ENCODE assay signal across 12 cellular contexts in the genomic region with DNA sequence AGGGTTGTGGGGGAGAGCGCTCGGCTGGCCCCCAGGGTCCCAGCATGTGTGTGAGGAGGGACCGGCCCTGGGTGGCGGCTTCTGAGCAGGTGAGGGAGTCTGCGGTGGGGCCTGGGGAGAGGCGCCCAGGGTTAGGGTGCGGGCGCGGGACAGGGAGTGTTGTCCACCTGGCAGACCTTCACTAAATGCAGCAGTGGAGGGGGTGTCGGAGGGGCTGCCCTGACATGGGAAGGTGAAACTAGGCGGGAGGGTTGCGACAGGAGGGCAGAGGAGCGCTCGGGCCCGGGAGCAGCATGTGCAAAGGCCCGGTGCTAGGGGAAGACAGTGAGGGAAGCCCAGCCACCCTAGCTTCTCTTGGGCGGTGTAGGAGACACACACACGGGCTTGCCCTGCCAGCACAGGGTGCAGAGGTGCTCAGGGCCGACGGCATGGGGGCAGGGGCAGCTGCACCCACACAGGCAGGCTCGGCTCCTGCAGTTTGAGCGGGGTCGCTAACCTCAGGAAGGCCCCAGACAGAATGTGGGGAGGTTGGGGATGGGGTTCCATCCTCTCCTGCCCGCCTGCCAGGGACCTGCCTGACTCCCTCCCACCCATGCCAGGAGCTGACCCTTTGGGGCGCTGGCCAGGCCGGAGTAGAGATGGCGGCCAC. TPM values are rescaled to one million over a fixed set of nuclear protein-coding genes. Genes with fewer than 3 reads are reported as not detected.
A peak's percentile ranks its signal among the peaks of the same experiment; 100 is the strongest.
DNase-seq lines count a peak whose midpoint lies in the region; ATAC-seq, FAIRE-seq and TF ChIP-seq lines count a peak whose summit lies in the region.
"Had no signal": no experiment of that assay in that cellular context is flagged by ENCODE, and none has a peak within 500 bp of the region (broad histone marks: within the 10 kb centered on the region; RNA-seq: fewer than 3 reads in every experiment).

No MANE protein-coding gene starts in this region.

- H3K27ac Mint-ChIP-seq in neural crest cell (ENCODE audit: unreplicated experiment) = no peak overlapping the region
- no peak overlapping the region for H3K27ac Mint-ChIP-seq in T-helper 2 cell treated with Interferon-gamma antibody and Interleukin-4, amounts not matched to agents 5 μg/mL and 100 μg/mL, for 36 hours
- H3K27ac Mint-ChIP-seq: activated CD8-positive, alpha-beta T cell treated with anti-CD3 and anti-CD28 coated beads, Interleukin-2, amount 10 ng/mL, durations not matched to agents 7 days and 5 days; activated naive CD4-positive, alpha-beta T cell treated with anti-CD3 and anti-CD28 coated beads, Interleukin-2, amount 50 U/mL, for 72 hours had no signal

- intact Hi-C loops in HCT116 (cut with micrococcal nuclease) (loop anchor here (10.0 kb wide), 1 partner anchor 136 kb away; no protein-coding TSS in a partner anchor), dorsolateral prefrontal cortex (cut with DNase I) (no loop called here)

- H3K79me2 ChIP-seq in HCT116 (ENCODE audit: insufficient read depth, low read length) = 0 out of 2 replicates have a peak, but pooled peaks cover 3% of the 10 kb centered on the region

- RAD21 ChIA-PET in HCT116 (lab: Charles Lee; ENCODE audit: low non-redundant PET in 1 of 2, low total read pairs in 2 of 2, uncharacterized antibody in 2 of 2, unreplicated experiment in 2 of 2) = interaction anchor here in 1 of 2 experiments (0.7 kb wide), 2 partner anchors 7 to 69 kb away, joined by 3 read pairs; a partner anchor contains a TSS

- FAIRE-seq in A549 (lab: Jason Lieb, UNC) = no peak
- FAIRE-seq in HTR-8/SVneo (lab: Jason Lieb, UNC) = no peak

- no peaks in the 10 kb centered on the region for H3K9me3 Mint-ChIP-seq in neural crest cell
- peaks cover 15% of the 10 kb centered on the region for H3K9me3 Mint-ChIP-seq in T-helper 2 cell treated with Interferon-gamma antibody and Interleukin-4, amounts not matched to agents 5 μg/mL and 100 μg/mL, for 36 hours

- H3K27me3 ChIP-seq in HCT116 (ENCODE audit: insufficient read depth, low read length) (no peaks in the 10 kb centered on the region), dorsolateral prefrontal cortex (no peaks in the 10 kb centered on the region)

- H3K4me1 ChIP-seq in A549 (peaks cover 45% of the 10 kb centered on the region), HCT116 (ENCODE audit: control insufficient read depth in 1 of 2, insufficient read depth in 2 of 2, low read length in 2 of 2) (peaks cover 18 to 37% of the 10 kb centered on the region in 2 experiments)

- no peaks in the 10 kb centered on the region; a peak in 1 of 4 replicates for H3K36me3 ChIP-seq in HCT116 (ENCODE audit: control insufficient read depth in 1 of 2, insufficient read depth in 2 of 2, low read length in 2 of 2)

- BruUV-seq in HCT116 (replicated peaks; lab: Mats Ljungman, UMichigan) = no TSS peak

- H3K36me3 Mint-ChIP-seq in neural crest cell (ENCODE audit: low read depth) = no peaks in the 10 kb centered on the region
- H3K36me3 Mint-ChIP-seq in T-helper 2 cell treated with Interferon-gamma antibody and Interleukin-4, amounts not matched to agents 5 μg/mL and 100 μg/mL, for 36 hours (ENCODE audit: low read depth) = no peaks in the 10 kb centered on the region

- ATAC-seq in A549 (no peak), HCT116 (no peak)

- peak overlapping the region; percentile 95 for H3K4me2 ChIP-seq in A549
- peak overlapping the region; percentile 89 for H3K4me2 ChIP-seq in HCT116 (ENCODE audit: low read length)

- CTCF ChIA-PET in A549 (lab: Yijun Ruan, JAX) = interaction anchor here (0.7 to 6.2 kb wide), 8 partner anchors 8 to 240 kb away, joined by 3 to 41 read pairs (median 4); a partner anchor contains a TSS
- CTCF ChIA-PET in HCT116 (lab: Charles Lee) = interaction anchor here (1.1 to 1.4 kb wide), 3 partner anchors 9 to 145 kb away, joined by 3 to 5 read pairs (median 4); no protein-coding TSS in a partner anchor

- POLR2A ChIA-PET in A549 (lab: Yijun Ruan, JAX) = interaction anchor here (1.1 kb wide), 3 partner anchors 11 to 32 kb away, joined by 3 to 4 read pairs (median 3); no protein-coding TSS in a partner anchor
- POLR2A ChIA-PET in HCT116 (lab: Charles Lee) = interaction anchor here (1.0 to 1.7 kb wide), 3 partner anchors 8 to 25 kb away, joined by 3 to 10 read pairs (median 6); no protein-coding TSS in a partner anchor

- peak overlapping the region; percentile 1 for H3K4me3 Mint-ChIP-seq in neural crest cell
- H3K4me3 Mint-ChIP-seq in T-helper 2 cell treated with Interferon-gamma antibody and Interleukin-4, amounts not matched to agents 5 μg/mL and 100 μg/mL, for 36 hours = no peak overlapping the region
- H3K4me3 Mint-ChIP-seq: activated CD8-positive, alpha-beta T cell treated with anti-CD3 and anti-CD28 coated beads, Interleukin-2, amount 10 ng/mL, durations not matched to agents 7 days and 5 days had no signal

- TF ChIP-seq RAD21 in A549 (conservative IDR thresholded peaks at IDR 0.05 in 1 of 2, IDR thresholded peaks at IDR 0.05 in 1 of 2) = no peak
- no peak for TF ChIP-seq RAD21 in HCT116 (IDR thresholded peaks at IDR 0.05; ENCODE audit: low read depth)

- TF ChIP-seq POLR2A in A549 (IDR thresholded peaks at IDR 0.05; ENCODE audit: low read length) = no peak
- no peak for TF ChIP-seq POLR2A in HCT116 (IDR thresholded peaks at IDR 0.05; ENCODE audit: borderline replicate concordance, extremely low read depth, insufficient read depth, insufficient read length)

- H3K9me3 ChIP-seq in A549 = 0 out of 3 replicates have a peak, but pooled peaks cover 3% of the 10 kb centered on the region
- H3K9me3 ChIP-seq in HCT116 (ENCODE audit: control insufficient read depth in 1 of 2, insufficient read depth in 1 of 2, low read depth in 1 of 2, low read length in 2 of 2) = peaks cover 0 to 9% of the 10 kb centered on the region in 2 experiments; a peak in 1 of 4 replicates

- H3K27ac ChIP-seq in A549 = peak overlapping the region; percentile 74 to 83; a peak in 4 of 6 replicates
- H3K27ac ChIP-seq in HCT116 (ENCODE audit: low read depth, low read length) = peak overlapping the region; percentile 77
- peak overlapping the region in 33 of 59 donors; percentile 19 to 89 (median 57) for H3K27ac ChIP-seq in dorsolateral prefrontal cortex
- H3K27ac ChIP-seq: BLaER1 had no signal

- no peak for DNase-seq in A549 (ENCODE audit: low read depth in 1 of 2, low spot score in 1 of 2)
- no peak for DNase-seq in HCT116 (ENCODE audit: low read depth, low spot score)
- no peak for DNase-seq in dorsolateral prefrontal cortex
- DNase-seq in neural crest cell (ENCODE audit: low read depth, low spot score) = no peak
- DNase-seq in HTR-8/SVneo (ENCODE audit: insufficient read length, low spot score) = no peak
- no peak for DNase-seq in NCI-H748 (lab: John Stamatoyannopoulos, UW; ENCODE audit: unreplicated experiment)
- DNase-seq in NOMO-1 treated with dmso at 0.1 percent for 144 hours (lab: John Stamatoyannopoulos, UW; ENCODE audit: unreplicated experiment) = no peak
- DNase-seq in T-helper 2 cell treated with Interferon-gamma antibody and Interleukin-4, amounts not matched to agents 5 μg/mL and 100 μg/mL, for 36 hours (ENCODE audit: low spot score) = no peak
- DNase-seq: activated CD8-positive, alpha-beta T cell treated with anti-CD3 and anti-CD28 coated beads, Interleukin-2, amount 10 ng/mL, durations not matched to agents 7 days and 5 days; MM.1S had no signal

- 87% methylated on average over 27 of the region's 27 CpGs for WGBS in A549 (ENCODE audit: missing lambda C conversion rate)

- no peaks in the 10 kb centered on the region for H3K9me2 ChIP-seq in HCT116 (ENCODE audit: insufficient read depth)

- peaks cover 25% of the 10 kb centered on the region for H3K4me1 Mint-ChIP-seq in neural crest cell
- peaks cover 6% of the 10 kb centered on the region for H3K4me1 Mint-ChIP-seq in T-helper 2 cell treated with Interferon-gamma antibody and Interleukin-4, amounts not matched to agents 5 μg/mL and 100 μg/mL, for 36 hours (ENCODE audit: low read depth)

- TF ChIP-seq EP300 in A549 (IDR thresholded peaks at IDR 0.05) = no peak

- no peak overlapping the region for H3K4me3 ChIP-seq in A549
- peak overlapping the region; percentile 43 to 58 for H3K4me3 ChIP-seq in HCT116 (replicated peaks in 1 of 2; ENCODE audit: low read depth in 1 of 2, low read length in 2 of 2)
- peak overlapping the region in 38 of 59 donors; percentile 32 to 73 (median 58) for H3K4me3 ChIP-seq in dorsolateral prefrontal cortex
- H3K4me3 ChIP-seq: BLaER1 had no signal

- peaks cover 36% of the 10 kb centered on the region for H3K27me3 Mint-ChIP-seq in neural crest cell (ENCODE audit: low read depth)
- H3K27me3 Mint-ChIP-seq in T-helper 2 cell treated with Interferon-gamma antibody and Interleukin-4, amounts not matched to agents 5 μg/mL and 100 μg/mL, for 36 hours (ENCODE audit: low read depth) = peaks cover 25% of the 10 kb centered on the region

- no peak overlapping the region for H2AFZ ChIP-seq in HCT116 (ENCODE audit: low read depth, low read length, poor library complexity, severe bottlenecking)

- peak overlapping the region; percentile 65 for H3K9ac ChIP-seq in HCT116 (ENCODE audit: low read length)
- H3K9ac ChIP-seq: BLaER1 had no signal

- no peak for TF ChIP-seq CTCF in A549 (IDR thresholded peaks at IDR 0.05)
- TF ChIP-seq CTCF in HCT116 (IDR thresholded peaks at IDR 0.05 in 2 of 3, conservative IDR thresholded peaks at IDR 0.05 in 1 of 3; ENCODE audit: borderline replicate concordance in 1 of 3, insufficient read depth in 1 of 3, low read depth in 2 of 3, low read length in 2 of 3) = no peak
- no peak for TF ChIP-seq CTCF in dorsolateral prefrontal cortex (IDR thresholded peaks at IDR 0.05 in 54 of 56, conservative IDR thresholded peaks at IDR 0.05 in 2 of 56; ENCODE audit: low read depth in 1 of 56, partially characterized antibody in 56 of 56)
- no peak for TF ChIP-seq CTCF in neural crest cell (conservative IDR thresholded peaks at IDR 0.05)

- no peaks in the 10 kb centered on the region for H4K20me1 ChIP-seq in HCT116 (ENCODE audit: insufficient read depth)

RNA-seq across cellular contexts. Expression of a gene that starts 22.2 kb away (rescaled TPM):
- polyA plus RNA-seq in A549 (2011; rRNA removed) = 109 and 113 TPM in 2 replicates
- polyA plus RNA-seq in A549 (2012; cell fraction: cytosol; rRNA removed) = 235 and 277 TPM in 2 replicates
- polyA plus RNA-seq in A549 (2012; cell fraction: nucleus; rRNA removed) = 475 and 538 TPM in 2 replicates
- polyA plus RNA-seq in A549 (2017; fragmentation: RNase III; extraction: RNeasy Plus Mini Kit Qiagen cat#74134 plus additional on column Dnase treatment) = 94.0 to 97.4 TPM (median 95.8 TPM) in 3 replicates
- 88.6 and 93.5 TPM in 2 replicates for polyA minus RNA-seq in A549 (2011; rRNA and poly(A)+ RNA removed)
- 87.0 TPM for total RNA-seq in HCT116 (2021; ENCODE audit: unreplicated experiment)
- 112 and 113 TPM in 2 replicates for polyA plus RNA-seq in HCT116 (2012)
- total RNA-seq in dorsolateral prefrontal cortex = 100 to 1,000 TPM in 104 of 120 experiments, 10 to 100 TPM in 16; 68.7 to 167 (median 128) TPM
- total RNA-seq in neural crest cell = 122 and 124 TPM in 2 replicates

RNA-seq across cellular contexts. Expression of a gene that starts 27.3 kb away (rescaled TPM):
- polyA plus RNA-seq in A549 (2011; rRNA removed) (0.28 and 0.31 TPM in 2 replicates), A549 (2017; fragmentation: RNase III; extraction: RNeasy Plus Mini Kit Qiagen cat#74134 plus additional on column Dnase treatment) (0.07 to 0.13 TPM (median 0.10 TPM) in 3 replicates)
- polyA plus RNA-seq in A549 (2012; cell fraction: cytosol; rRNA removed) = 0.08 and 0.10 TPM in 2 replicates
- 0.02 and 0.10 TPM in 2 replicates for polyA plus RNA-seq in A549 (2012; cell fraction: nucleus; rRNA removed)
- polyA minus RNA-seq in A549 (2011; rRNA and poly(A)+ RNA removed) = 0.58 and 0.73 TPM in 2 replicates
- total RNA-seq in HCT116 (2021; ENCODE audit: unreplicated experiment) (0.15 TPM), dorsolateral prefrontal cortex (10 to 100 TPM in 101 of 120 experiments, 1 to 10 TPM in 19; 5.1 to 24.0 (median 13.6) TPM), neural crest cell (2.4 and 3.0 TPM in 2 replicates)
- polyA plus RNA-seq in HCT116 (2012) = 0.75 and 0.91 TPM in 2 replicates
- total RNA-seq: activated CD8-positive, alpha-beta T cell treated with anti-CD3 and anti-CD28 coated beads, Interleukin-2, amount 10 ng/mL, durations not matched to agents 7 days and 5 days; activated naive CD4-positive, alpha-beta T cell treated with anti-CD3 and anti-CD28 coated beads, Interleukin-2, amount 50 U/mL, for 72 hours had no signal

RNA-seq across cellular contexts. Expression of a gene that starts 34.0 kb away (rescaled TPM):
- polyA plus RNA-seq in A549 (2011; rRNA removed) (312 and 358 TPM in 2 replicates), A549 (2017; fragmentation: RNase III; extraction: RNeasy Plus Mini Kit Qiagen cat#74134 plus additional on column Dnase treatment) (750 to 794 TPM (median 759 TPM) in 3 replicates)
- 1,415 and 1,671 TPM in 2 replicates for polyA plus RNA-seq in A549 (2012; cell fraction: cytosol; rRNA removed)
- 2,004 and 2,028 TPM in 2 replicates for polyA plus RNA-seq in A549 (2012; cell fraction: nucleus; rRNA removed)
- polyA minus RNA-seq in A549 (2011; rRNA and poly(A)+ RNA removed) = 299 and 328 TPM in 2 replicates
- total RNA-seq in HCT116 (2021; ENCODE audit: unreplicated experiment) (536 TPM), dorsolateral prefrontal cortex (100 to 1,000 TPM; 169 to 367 (median 264) TPM), neural crest cell (349 and 389 TPM in 2 replicates)
- 1,028 and 1,102 TPM in 2 replicates for polyA plus RNA-seq in HCT116 (2012)
